Comparison of ENCODE assay signal across 9 cellular contexts in genomic region chr1:219066631-219067349, GRCh38.
A peak's percentile ranks its signal among the peaks of the same experiment; 100 is the strongest.
DNase-seq lines count a peak whose midpoint lies in the region; ATAC-seq and TF ChIP-seq lines count a peak whose summit lies in the region.
"Had no signal": no experiment of that assay in that cellular context is flagged by ENCODE, and none has a peak within 500 bp of the region (broad histone marks: within the 10 kb centered on the region; RNA-seq: fewer than 3 reads in every experiment).

No MANE protein-coding gene starts in this region.

- in situ Hi-C loops in KBM-7 (cut with MboI; ENCODE audit: low pct_unique_long_range_greater_than_20kb, low sequenced_read_pairs) = no loop called here

- H3K4me1 Mint-ChIP-seq in chondrocyte (ENCODE audit: low read depth) = peaks cover 11% of the 10 kb centered on the region

- H3K27ac ChIP-seq in mesodermal cell (ENCODE audit: low read depth, low read length, severe bottlenecking) = peak overlapping the region; percentile 8

- H3K4me1 ChIP-seq in mesodermal cell (ENCODE audit: control insufficient read depth, insufficient read depth, low read length, poor library complexity, severe bottlenecking) = no peaks in the 10 kb centered on the region

- H3K27me3 Mint-ChIP-seq in chondrocyte (ENCODE audit: low read depth) = no peaks in the 10 kb centered on the region

- ATAC-seq in GM21447 (IDR thresholded peaks at IDR 0.05; ENCODE audit: unreplicated experiment) (no peak), GM19463 (IDR thresholded peaks at IDR 0.05; ENCODE audit: unreplicated experiment) (no peak)

- H3K9me3 Mint-ChIP-seq in chondrocyte (ENCODE audit: low read depth) = peaks cover 11% of the 10 kb centered on the region

- peak; percentile 93 for DNase-seq in EH (ENCODE audit: low read depth)
- peak; percentile 4 for DNase-seq in KBM-7
- DNase-seq in chondrocyte (ENCODE audit: low spot score) = no peak
- no peak for DNase-seq in NCI-H2029 treated with DMSO at 0.1 percent for 48 hours (lab: John Stamatoyannopoulos, UW)
- no peak for DNase-seq in stimulated activated CD4-positive, alpha-beta T cell treated with anti-CD3 and anti-CD28 coated beads, Interleukin-1b, Interleukin-23, amount 100 ng/mL, for 48 hours
- DNase-seq: naive B cell had no signal

- peaks cover 6% of the 10 kb centered on the region for H3K9me3 ChIP-seq in mesodermal cell (ENCODE audit: control insufficient read depth, low read length)

- WGBS in mesodermal cell (ENCODE audit: insufficient coverage in 2 of 2), 2 experiments = no CpG with 5 or more reads among the region's 1 CpG

- H3K36me3 ChIP-seq in mesodermal cell (ENCODE audit: control insufficient read depth, insufficient read depth, low read length) = no peaks in the 10 kb centered on the region

- no peak overlapping the region for H3K27ac Mint-ChIP-seq in chondrocyte (ENCODE audit: unreplicated experiment)

- H3K4me3 ChIP-seq in mesodermal cell (ENCODE audit: extremely low read depth, insufficient read depth, low read length, poor library complexity, severe bottlenecking) = no peak overlapping the region

- H3K36me3 Mint-ChIP-seq in chondrocyte (ENCODE audit: low read depth) = no peaks in the 10 kb centered on the region

- no peak overlapping the region for H3K4me3 Mint-ChIP-seq in chondrocyte (ENCODE audit: unreplicated experiment)
- H3K4me3 Mint-ChIP-seq: naive B cell had no signal

- peak; percentile 86 for TF ChIP-seq CTCF in chondrocyte (IDR thresholded peaks at IDR 0.05)

Comparison
In these comparisons a context has a peak if more than half of its experiments do, and no peak if none do; other contexts are left out.
1. DNase-seq: peak in EH (single experiment) and KBM-7 (single experiment); none in chondrocyte (single experiment), NCI-H2029 treated with DMSO at 0.1 percent for 48 hours (single experiment) and stimulated activated CD4-positive, alpha-beta T cell treated with anti-CD3 and anti-CD28 coated beads, Interleukin-1b, Interleukin-23, amount 100 ng/mL, for 48 hours (single experiment).